ENCODE assay signal across 23 cellular contexts in genomic region chr2:232883116-232883721, GRCh38.
"Had no signal": no experiment of that assay in that cellular context is flagged by ENCODE, and none has a peak within 500 bp of the region (broad histone marks: within the 10 kb centered on the region; RNA-seq: fewer than 3 reads in every experiment).

No MANE protein-coding gene starts in this region.

- H3K4me1 ChIP-seq: neural progenitor cell, prostate gland, upper lobe of left lung had no signal

- H3K36me3 Mint-ChIP-seq: activated naive CD8-positive, alpha-beta T cell; naive B cell; T-cell had no signal

- H3K9me3 ChIP-seq: prostate gland, upper lobe of left lung had no signal

- H3K36me3 ChIP-seq: neural progenitor cell, prostate gland, upper lobe of left lung, WERI-Rb-1 had no signal

- FAIRE-seq: endothelial cell of umbilical vein had no signal

- H2AFZ ChIP-seq: neural progenitor cell had no signal

- H3K27me3 Mint-ChIP-seq: activated naive CD8-positive, alpha-beta T cell had no signal

- H3K9ac ChIP-seq: neural progenitor cell had no signal

- H3K4me2 ChIP-seq: neural progenitor cell had no signal

- H3K4me3 ChIP-seq: neural progenitor cell, prostate gland, upper lobe of left lung had no signal

- H3K27me3 ChIP-seq: upper lobe of left lung had no signal

- H3K27ac Mint-ChIP-seq: activated naive CD8-positive, alpha-beta T cell; neural progenitor cell; T-cell; T-helper 2 cell treated with Interferon-gamma antibody and Interleukin-4, amounts not matched to agents 5 μg/mL and 100 μg/mL, for 36 hours had no signal

- H3K27ac ChIP-seq: neural progenitor cell, prostate gland, upper lobe of left lung, WERI-Rb-1 had no signal

- H3K9me3 Mint-ChIP-seq: neural progenitor cell; T-cell; T-helper 2 cell treated with Interferon-gamma antibody and Interleukin-4, amounts not matched to agents 5 μg/mL and 100 μg/mL, for 36 hours had no signal

- H3K4me1 Mint-ChIP-seq: naive B cell, neural progenitor cell, T-cell had no signal

- DNase-seq: activated CD4-positive, alpha-beta T cell treated with anti-CD3 and anti-CD28 coated beads, Interleukin-2, amount 50 U/mL, for 1 hour; activated CD4-positive, CD25-positive, alpha-beta regulatory T cell treated with anti-CD3 and anti-CD28 coated beads, Interleukin-2, amount 50 U/mL, for 72 hours; activated CD8-positive, alpha-beta T cell treated with anti-CD3 and anti-CD28 coated beads, Interleukin-2, amount 10 ng/mL, durations not matched to agents 7 days and 5 days; activated naive CD4-positive, alpha-beta T cell; amniotic stem cell; dermis blood vessel endothelial cell; effector memory CD4-positive, alpha-beta T cell; foreskin melanocyte; hippocampal formation; mesendoderm; naive B cell; stimulated activated CD4-positive, alpha-beta T cell treated with anti-CD3 and anti-CD28 coated beads, Interleukin-4, amount 100 ng/mL, for 24 hours; stimulated activated naive CD4-positive, alpha-beta T cell treated with Interleukin-2 at 50 U/mL for 16 hours; T-cell; WERI-Rb-1 had no signal

- H3K4me3 Mint-ChIP-seq: activated CD8-positive, alpha-beta T cell treated with anti-CD3 and anti-CD28 coated beads, Interleukin-2, amount 10 ng/mL, durations not matched to agents 7 days and 5 days; activated naive CD8-positive, alpha-beta T cell; naive B cell; neural progenitor cell; T-cell; T-helper 2 cell treated with Interferon-gamma antibody and Interleukin-4, amounts not matched to agents 5 μg/mL and 100 μg/mL, for 36 hours had no signal

- ATAC-seq: activated CD8-positive, alpha-beta T cell treated with anti-CD3 and anti-CD28 coated beads, Interleukin-2, amount 10 ng/mL, durations not matched to agents 7 days and 5 days; esophagus mucosa; SK-N-SH treated with all-trans-retinoic acid at 6 μM for 48 hours; T-cell had no signal
